ENCODE assay signal across 17 cellular contexts in genomic region chr7:148814938-148815559, GRCh38.
"Had no signal": no experiment of that assay in that cellular context is flagged by ENCODE, and none has a peak within 500 bp of the region (broad histone marks: within the 10 kb centered on the region; RNA-seq: fewer than 3 reads in every experiment).

No MANE protein-coding gene starts in this region.

- ATAC-seq: activated T-cell treated with anti-CD3 and anti-CD28 coated beads, Interleukin-2, amount 50 U/mL, for 4 hours; gastroesophageal sphincter; naive thymus-derived CD4-positive, alpha-beta T cell; pancreas; stimulated activated memory B cell treated with anti-CD40 and anti-IgM and Interleukin-4, amounts not matched to agents 10 μg/mL and 1 μg/mL and 100 μg/mL, for 72 hours had no signal

- H3K9me3 Mint-ChIP-seq: activated CD4-positive, alpha-beta memory T cell treated with anti-CD3 and anti-CD28 coated beads, Interleukin-2, amount 10 ng/mL, durations not matched to agents 7 days and 5 days; activated T-cell treated with anti-CD3 and anti-CD28 coated beads, Interleukin-2, amount 50 U/mL, for 4 hours; dendritic cell treated with granulocyte-macrophage colony-stimulating factor and Interleukin-4, amounts not matched to agents 40 ng/mL and 50 ng/mL, for 4 days; naive thymus-derived CD4-positive, alpha-beta T cell; stimulated activated memory B cell treated with anti-CD40 and anti-IgM and Interleukin-4, amounts not matched to agents 10 μg/mL and 1 μg/mL and 100 μg/mL, for 72 hours had no signal

- H3K27me3 ChIP-seq: gastroesophageal sphincter, pancreas, tibial artery, uterus had no signal

- DNase-seq: activated CD4-positive, alpha-beta memory T cell treated with anti-CD3 and anti-CD28 coated beads, Interleukin-2, amount 10 ng/mL, durations not matched to agents 7 days and 5 days; activated effector memory CD4-positive, alpha-beta T cell treated with anti-CD3 and anti-CD28 coated beads, Interleukin-2, amount 50 U/mL, for 16 hours; activated T-cell treated with anti-CD3 and anti-CD28 coated beads, Interleukin-2, amount 50 U/mL, for 4 hours; aorta; cerebellar nuclear complex; effector memory CD4-positive, alpha-beta T cell; naive thymus-derived CD4-positive, alpha-beta T cell; pancreas; stimulated activated CD4-positive, alpha-beta T cell treated with anti-CD3 and anti-CD28 coated beads, Interleukin-12 subunit alpha, Interleukin-12 subunit beta, amount 100 ng/mL, for 4 hours; tibial artery; uterus had no signal

- H3K27ac Mint-ChIP-seq: activated CD4-positive, alpha-beta memory T cell treated with anti-CD3 and anti-CD28 coated beads, Interleukin-2, amount 10 ng/mL, durations not matched to agents 7 days and 5 days; dendritic cell treated with granulocyte-macrophage colony-stimulating factor and Interleukin-4, amounts not matched to agents 40 ng/mL and 50 ng/mL, for 4 days; stimulated activated memory B cell treated with anti-CD40 and anti-IgM and Interleukin-4, amounts not matched to agents 10 μg/mL and 1 μg/mL and 100 μg/mL, for 72 hours had no signal

- H3K4me3 ChIP-seq: gastroesophageal sphincter, lung, mucosa of descending colon, pancreas, tibial artery, uterus had no signal

- H3K27ac ChIP-seq: gastroesophageal sphincter, pancreas, tibial artery, uterus had no signal

- H3K9me3 ChIP-seq: gastroesophageal sphincter, mucosa of descending colon, pancreas, tibial artery, uterus had no signal

- H3K27me3 Mint-ChIP-seq: activated CD4-positive, alpha-beta memory T cell treated with anti-CD3 and anti-CD28 coated beads, Interleukin-2, amount 10 ng/mL, durations not matched to agents 7 days and 5 days; dendritic cell treated with granulocyte-macrophage colony-stimulating factor and Interleukin-4, amounts not matched to agents 40 ng/mL and 50 ng/mL, for 4 days; naive thymus-derived CD4-positive, alpha-beta T cell; stimulated activated memory B cell treated with anti-CD40 and anti-IgM and Interleukin-4, amounts not matched to agents 10 μg/mL and 1 μg/mL and 100 μg/mL, for 72 hours had no signal

- H3K36me3 ChIP-seq: gastroesophageal sphincter, pancreas, tibial artery, uterus had no signal

- H3K4me3 Mint-ChIP-seq: activated CD4-positive, alpha-beta memory T cell treated with anti-CD3 and anti-CD28 coated beads, Interleukin-2, amount 10 ng/mL, durations not matched to agents 7 days and 5 days; activated T-cell treated with anti-CD3 and anti-CD28 coated beads, Interleukin-2, amount 50 U/mL, for 4 hours; dendritic cell treated with granulocyte-macrophage colony-stimulating factor and Interleukin-4, amounts not matched to agents 40 ng/mL and 50 ng/mL, for 4 days; naive thymus-derived CD4-positive, alpha-beta T cell; stimulated activated memory B cell treated with anti-CD40 and anti-IgM and Interleukin-4, amounts not matched to agents 10 μg/mL and 1 μg/mL and 100 μg/mL, for 72 hours had no signal

- FAIRE-seq: islet of Langerhans, pancreas had no signal

- H3K4me1 ChIP-seq: gastroesophageal sphincter, pancreas, uterus had no signal
